ENCODE assay signal across 8 cellular contexts in genomic region chr16:525520-526180, GRCh38.
DNase-seq lines count a peak whose midpoint lies in the region; ATAC-seq and TF ChIP-seq lines count a peak whose summit lies in the region.

No MANE protein-coding gene starts in this region.

- H3K27ac Mint-ChIP-seq in activated naive CD8-positive, alpha-beta T cell = peak overlapping the region; percentile 100

- H3K27ac ChIP-seq in RWPE1 = peak overlapping the region; percentile 96
- no peak overlapping the region for H3K27ac ChIP-seq in iPS-18a (ENCODE audit: low read length)

- no peaks in the 10 kb centered on the region for H3K27me3 Mint-ChIP-seq in activated naive CD8-positive, alpha-beta T cell

- POLR2A ChIA-PET in RWPE1 (lab: Yijun Ruan, JAX; ENCODE audit: low non-redundant PET) = interaction anchor here (0.6 kb wide), 1 partner anchor 75 kb away, joined by 3 read pairs; no protein-coding TSS in a partner anchor

- H3K27me3 ChIP-seq in iPS-18a (ENCODE audit: control insufficient read depth, insufficient read depth, low read length) = no peaks in the 10 kb centered on the region

- no peak for TF ChIP-seq CTCF in RWPE1 (conservative IDR thresholded peaks at IDR 0.05; ENCODE audit: low read depth)

- no peaks in the 10 kb centered on the region for H3K36me3 ChIP-seq in iPS-18a (ENCODE audit: control insufficient read depth, low read depth, low read length)

- peaks cover 13% of the 10 kb centered on the region for H3K4me1 ChIP-seq in iPS-18a (ENCODE audit: control insufficient read depth, low read depth, low read length)

- ATAC-seq in GM19328 (IDR thresholded peaks at IDR 0.05; ENCODE audit: unreplicated experiment) = no peak
- ATAC-seq in HG02588 (IDR thresholded peaks at IDR 0.05; ENCODE audit: unreplicated experiment) = no peak

- peaks cover 2% of the 10 kb centered on the region for H3K36me3 Mint-ChIP-seq in activated naive CD8-positive, alpha-beta T cell

- no peaks in the 10 kb centered on the region for H3K9me3 ChIP-seq in iPS-18a (ENCODE audit: control insufficient read depth, low read depth, low read length)

- peak overlapping the region; percentile 70 for H3K4me3 ChIP-seq in iPS-18a (ENCODE audit: low read length)

- CTCF ChIA-PET in RWPE1 (lab: Yijun Ruan, JAX) = interaction anchor here (1.0 kb wide), 2 partner anchors 12 to 67 kb away, joined by 3 read pairs; no protein-coding TSS in a partner anchor

- no peaks in the 10 kb centered on the region for H3K9me3 Mint-ChIP-seq in activated naive CD8-positive, alpha-beta T cell (ENCODE audit: low read depth)

- DNase-seq in DMS53 (lab: John Stamatoyannopoulos, UW) = peak; percentile 17
- DNase-seq in DMS53 treated with DMSO at 0.1 percent for 48 hours (lab: John Stamatoyannopoulos, UW; ENCODE audit: unreplicated experiment) = no peak
- DNase-seq in RWPE1 (ENCODE audit: low spot score) = peak; percentile 75
- peak; percentile 41 to 75 (median 63) for DNase-seq in stimulated activated CD4-positive, alpha-beta T cell treated with anti-CD3 and anti-CD28 coated beads, Interleukin-1b, Interleukin-23, amount 100 ng/mL, for 24 hours (ENCODE audit: low read depth in 4 of 4, low spot score in 1 of 4)

- H3K4me3 Mint-ChIP-seq in activated naive CD8-positive, alpha-beta T cell = peak overlapping the region; percentile 92

- peaks cover 17% of the 10 kb centered on the region for H3K4me1 Mint-ChIP-seq in activated naive CD8-positive, alpha-beta T cell (ENCODE audit: low read depth)

- H3K9ac ChIP-seq in iPS-18a (ENCODE audit: low read length) = no peak overlapping the region
